ENCODE assay signal across 17 cellular contexts in the genomic region with DNA sequence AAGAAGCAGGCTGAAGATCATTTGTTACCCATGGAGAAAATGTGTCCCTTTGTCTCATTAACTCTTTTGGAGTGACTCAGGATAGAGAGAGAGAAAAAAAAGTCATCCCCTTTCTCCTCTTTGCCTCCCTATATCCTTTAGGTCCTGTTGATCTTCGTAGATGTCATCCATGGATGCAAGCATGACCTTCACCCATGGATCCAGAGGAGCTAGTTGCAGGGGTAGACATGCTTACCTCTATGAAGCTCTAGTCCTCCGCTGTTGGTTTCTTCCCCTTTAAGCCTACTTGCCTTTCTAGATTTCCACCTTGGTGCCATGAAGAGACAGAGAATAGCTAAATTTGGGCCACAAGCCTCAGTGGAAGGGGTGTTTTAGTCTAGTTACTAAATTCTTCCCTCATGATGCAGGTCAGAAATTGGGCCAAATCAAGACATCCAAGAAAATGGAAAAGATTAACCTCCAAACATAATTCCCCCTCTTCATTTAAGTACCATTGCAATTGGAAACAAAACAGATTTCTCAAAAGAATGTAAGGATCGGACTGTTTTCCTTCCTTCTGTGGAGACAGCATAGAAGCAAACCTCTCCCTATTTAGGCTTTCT.
A peak's percentile ranks its signal among the peaks of the same experiment; 100 is the strongest.
DNase-seq lines count a peak whose midpoint lies in the region; ATAC-seq and TF ChIP-seq lines count a peak whose summit lies in the region.
"Had no signal": no experiment of that assay in that cellular context is flagged by ENCODE, and none has a peak within 500 bp of the region (broad histone marks: within the 10 kb centered on the region; RNA-seq: fewer than 3 reads in every experiment).

No MANE protein-coding gene starts in this region.

- ATAC-seq in HG03139 (IDR thresholded peaks at IDR 0.05; ENCODE audit: unreplicated experiment) (no peak), GM21529 (IDR thresholded peaks at IDR 0.05; ENCODE audit: unreplicated experiment) (no peak), GM19455 (IDR thresholded peaks at IDR 0.05; ENCODE audit: unreplicated experiment) (no peak)
- ATAC-seq: left lobe of liver; natural killer cell; stimulated activated memory B cell treated with anti-CD40 and anti-IgM and Interleukin-4, amounts not matched to agents 10 μg/mL and 1 μg/mL and 100 μg/mL, for 72 hours had no signal

- in situ Hi-C loops in ACHN (cut with HindIII; ENCODE audit: low pct_ligation_motif_present, low pct_unique_long_range_greater_than_20kb, low sequenced_read_pairs), result no loop called here

- DNase-seq in ACHN, result peak; percentile 21
- DNase-seq in GM12865 (ENCODE audit: low read depth), result peak; percentile 1
- peak; percentile 3 for DNase-seq in RPMI7951 (ENCODE audit: low read depth)
- DNase-seq in fibroblast of peridontal ligament (ENCODE audit: extremely low read depth), result peak; percentile 5
- DNase-seq in GOT3 (lab: John Stamatoyannopoulos, UW), result no peak
- DNase-seq: activated CD4-positive, alpha-beta T cell treated with anti-CD3 and anti-CD28 coated beads, Interleukin-2, amount 10 ng/mL, durations not matched to agents 7 days and 5 days; anterior cingulate cortex; effector CD4-positive, alpha-beta T cell; GDM1; natural killer cell; stimulated activated CD4-positive, alpha-beta T cell treated with anti-CD3 and anti-CD28 coated beads, Interleukin-4, amount 100 ng/mL, for 1 hour had no signal

- no peak overlapping the region for H3K4me3 ChIP-seq in GM12865 (ENCODE audit: low read depth, low read length)
- H3K4me3 ChIP-seq: right atrium auricular region had no signal

- TF ChIP-seq CTCF in GM12865 (IDR thresholded peaks at IDR 0.05; ENCODE audit: insufficient read depth, low read depth, low read length, missing control alignments), result no peak
